8 cellular contexts compared by ENCODE assay signal in the genomic region with DNA sequence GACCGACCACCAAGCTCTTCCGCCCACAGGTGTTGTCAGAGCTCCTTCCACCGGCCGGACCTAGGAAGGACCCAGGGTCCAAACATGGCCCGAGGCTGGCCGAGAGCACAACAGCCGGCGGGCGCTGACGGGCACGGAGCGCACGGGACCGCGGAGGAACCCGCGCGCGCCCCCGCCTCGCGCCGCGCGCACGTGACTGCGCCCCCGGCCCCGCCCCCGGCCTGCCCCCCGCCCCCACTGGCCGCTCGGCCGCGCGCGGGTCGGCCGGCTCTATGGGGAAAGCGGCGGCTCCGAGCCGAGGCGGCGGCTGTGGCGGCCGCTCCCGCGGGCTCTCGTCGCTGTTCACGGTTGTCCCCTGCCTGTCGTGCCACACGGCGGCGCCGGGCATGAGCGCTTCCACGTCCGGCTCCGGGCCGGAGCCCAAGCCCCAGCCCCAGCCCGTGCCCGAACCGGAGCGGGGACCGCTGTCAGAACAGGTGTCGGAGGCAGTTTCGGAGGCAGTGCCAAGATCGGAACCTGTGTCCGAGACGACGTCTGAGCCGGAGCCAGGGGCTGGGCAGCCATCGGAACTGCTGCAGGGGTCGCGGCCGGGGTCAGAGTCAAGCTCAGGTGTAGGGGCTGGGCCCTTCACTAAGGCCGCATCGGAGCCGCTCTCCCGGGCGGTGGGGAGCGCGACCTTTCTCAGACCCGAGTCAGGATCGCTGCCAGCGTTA. TPM values are rescaled to one million over a fixed set of nuclear protein-coding genes. Genes with fewer than 3 reads are reported as not detected.
DNase-seq lines count a peak whose midpoint lies in the region; ATAC-seq and TF ChIP-seq lines count a peak whose summit lies in the region.

A gene with protein sequence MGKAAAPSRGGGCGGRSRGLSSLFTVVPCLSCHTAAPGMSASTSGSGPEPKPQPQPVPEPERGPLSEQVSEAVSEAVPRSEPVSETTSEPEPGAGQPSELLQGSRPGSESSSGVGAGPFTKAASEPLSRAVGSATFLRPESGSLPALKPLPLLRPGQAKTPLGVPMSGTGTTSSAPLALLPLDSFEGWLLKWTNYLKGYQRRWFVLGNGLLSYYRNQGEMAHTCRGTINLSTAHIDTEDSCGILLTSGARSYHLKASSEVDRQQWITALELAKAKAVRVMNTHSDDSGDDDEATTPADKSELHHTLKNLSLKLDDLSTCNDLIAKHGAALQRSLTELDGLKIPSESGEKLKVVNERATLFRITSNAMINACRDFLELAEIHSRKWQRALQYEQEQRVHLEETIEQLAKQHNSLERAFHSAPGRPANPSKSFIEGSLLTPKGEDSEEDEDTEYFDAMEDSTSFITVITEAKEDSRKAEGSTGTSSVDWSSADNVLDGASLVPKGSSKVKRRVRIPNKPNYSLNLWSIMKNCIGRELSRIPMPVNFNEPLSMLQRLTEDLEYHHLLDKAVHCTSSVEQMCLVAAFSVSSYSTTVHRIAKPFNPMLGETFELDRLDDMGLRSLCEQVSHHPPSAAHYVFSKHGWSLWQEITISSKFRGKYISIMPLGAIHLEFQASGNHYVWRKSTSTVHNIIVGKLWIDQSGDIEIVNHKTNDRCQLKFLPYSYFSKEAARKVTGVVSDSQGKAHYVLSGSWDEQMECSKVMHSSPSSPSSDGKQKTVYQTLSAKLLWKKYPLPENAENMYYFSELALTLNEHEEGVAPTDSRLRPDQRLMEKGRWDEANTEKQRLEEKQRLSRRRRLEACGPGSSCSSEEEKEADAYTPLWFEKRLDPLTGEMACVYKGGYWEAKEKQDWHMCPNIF (plus strand): TSS at position 237 of the 713 bp plus-strand sequence. CDS start 36 bp downstream, at position 273.

- no peak for ATAC-seq in HG03139 (IDR thresholded peaks at IDR 0.05; ENCODE audit: unreplicated experiment)

- H3K9ac ChIP-seq in iPS-20b (ENCODE audit: low read depth, low read length) = peak within 1 kb of the TSS; percentile 79; the same call in 1 of the 2 replicates

- no peaks in the 10 kb centered on the region for H3K36me3 ChIP-seq in iPS-20b (ENCODE audit: insufficient read depth, low read depth, low read length)

- TF ChIP-seq CTCF in AG04449 (IDR thresholded peaks at IDR 0.05; ENCODE audit: insufficient read depth, low read length, missing control alignments) = no peak
- TF ChIP-seq CTCF in GM20000 (IDR thresholded peaks at IDR 0.05; ENCODE audit: extremely low read depth, missing control alignments) = no peak
- TF ChIP-seq CTCF in brain (conservative IDR thresholded peaks at IDR 0.05) = peak in 1 of 2 experiments; percentile 29

- no peaks in the 10 kb centered on the region for H3K9me3 ChIP-seq in iPS-20b (ENCODE audit: insufficient read depth, low read depth, low read length)

- H3K27me3 ChIP-seq in iPS-20b (ENCODE audit: insufficient read depth, low read length) = peaks cover 27% of the 10 kb centered on the region

- POLR2A ChIA-PET in AG04449 (lab: Yijun Ruan, JAX) = no interaction called here

- H3K27ac ChIP-seq in iPS-20b (ENCODE audit: low read length) = no peak within 1 kb of the TSS

- H3K27ac Mint-ChIP-seq in brain = peak within 1 kb of the TSS; percentile 83 to 96 (median 94)

- no peaks in the 10 kb centered on the region for H3K27me3 Mint-ChIP-seq in brain

- CTCF ChIA-PET in AG04449 (lab: Yijun Ruan, JAX) = interaction anchor here (1.0 to 1.4 kb wide), 2 partner anchors 60 to 61 kb away, joined by 4 to 5 read pairs; no protein-coding TSS in a partner anchor

- H3K4me3 ChIP-seq in AG04449 (ENCODE audit: low read depth, low read length) (peak within 1 kb of the TSS; percentile 68), iPS-20b (ENCODE audit: low read length) (peak within 1 kb of the TSS; percentile 76), skeletal muscle cell (ENCODE audit: low read depth, low read length) (peak within 1 kb of the TSS; percentile 65)

- peaks cover 0 to 2% (median 0%) of the 10 kb centered on the region in 5 experiments for H3K9me3 Mint-ChIP-seq in brain

- DNase-seq in AG04449 (ENCODE audit: low read depth, low spot score) (no peak), GM20000 (ENCODE audit: low spot score) (peak; percentile 70), T-helper 2 cell (peak; percentile 3 to 39 (median 12)), skeletal muscle cell (ENCODE audit: low read depth) (no peak), T1000 (lab: John Stamatoyannopoulos, UW) (no peak)

- peak within 1 kb of the TSS; percentile 88 to 93 (median 91) for H3K4me3 Mint-ChIP-seq in brain

- H3K36me3 Mint-ChIP-seq in brain = peaks cover 8% of the 10 kb centered on the region

- peaks cover 60% of the 10 kb centered on the region for H3K4me1 Mint-ChIP-seq in brain

- no peaks in the 10 kb centered on the region; the same call in 1 of the 2 replicates for H3K4me1 ChIP-seq in iPS-20b (ENCODE audit: insufficient read depth, low read length)

RNA-seq across cellular contexts. Expression of the gene that starts here (rescaled TPM):
- 11.2 TPM for polyA plus RNA-seq in brain (ENCODE audit: insufficient read depth, low read depth, low replicate concordance)

Comparison
In these comparisons a context has a peak if more than half of its experiments do, and no peak if none do; other contexts are left out.
1. DNase-seq: peak in GM20000 (single experiment) and T-helper 2 cell (5 of 5); none in AG04449 (single experiment), skeletal muscle cell (single experiment) and T1000 (single experiment).
2. Peak in every context shown above with its lines, with median percentiles within 50 percentile points of each other: H3K4me3 ChIP-seq.